In genomic region chr4:123588631-123589223, GRCh38 we compare ENCODE assay signal across 8 cellular contexts.
DNase-seq lines count a peak whose midpoint lies in the region; ATAC-seq and TF ChIP-seq lines count a peak whose summit lies in the region.

No MANE protein-coding gene starts in this region.

- DNase-seq in LHCN-M2 (ENCODE audit: low read depth) (peak; percentile 78), coronary artery (ENCODE audit: low spot score) (no peak), renal cortical epithelial cell (ENCODE audit: low read depth) (peak; percentile 6), dermis blood vessel endothelial cell (no peak), DMS114 treated with DMSO at 0.1 percent for 48 hours (lab: John Stamatoyannopoulos, UW; ENCODE audit: unreplicated experiment) (no peak)
- no peak for DNase-seq in activated CD4-positive, CD25-positive, alpha-beta regulatory T cell (lab: John Stamatoyannopoulos, UW)

- H3K27ac ChIP-seq in coronary artery: peak overlapping the region; percentile 73 to 87

- peak; percentile 79 for ATAC-seq in GM21786 (IDR thresholded peaks at IDR 0.05; ENCODE audit: unreplicated experiment)

- no peak for TF ChIP-seq CTCF in coronary artery (IDR thresholded peaks at IDR 0.05)

- H3K4me3 ChIP-seq in GM08714 (ENCODE audit: low read length) (peak overlapping the region; percentile 56; the same call in 1 of the 2 replicates), coronary artery (peak overlapping the region; percentile 7)

Comparison
In these comparisons a context has a peak if more than half of its experiments do, and no peak if none do; other contexts are left out.
1. DNase-seq: peak in LHCN-M2 (single experiment) and renal cortical epithelial cell (single experiment); none in coronary artery (single experiment), dermis blood vessel endothelial cell (single experiment), activated CD4-positive, CD25-positive, alpha-beta regulatory T cell (0 of 4) and DMS114 treated with DMSO at 0.1 percent for 48 hours (single experiment).